Comparison of ENCODE assay signal across 8 cellular contexts in the genomic region with DNA sequence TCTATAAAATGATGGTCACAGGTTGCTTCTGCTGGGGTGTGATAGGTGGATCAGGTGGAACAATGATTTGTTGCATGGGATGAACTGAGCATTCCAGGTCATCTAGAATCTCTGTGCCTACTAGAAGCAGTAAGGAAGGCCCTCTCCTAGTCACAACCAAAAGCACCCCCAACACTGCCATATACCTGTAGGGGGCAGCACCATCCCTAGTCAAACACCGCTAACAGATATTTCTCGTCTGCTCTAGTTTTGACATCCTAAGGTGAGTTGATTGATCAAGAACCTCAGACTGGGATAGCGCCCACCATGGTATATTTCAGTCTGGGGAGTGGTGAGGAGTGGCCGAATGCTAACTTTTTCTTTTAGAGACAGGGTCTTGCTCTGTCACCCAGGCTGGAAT.
DNase-seq lines count a peak whose midpoint lies in the region; ATAC-seq and TF ChIP-seq lines count a peak whose summit lies in the region.

No MANE protein-coding gene starts in this region.

- no peak overlapping the region for H3K4ac ChIP-seq in trophoblast cell (ENCODE audit: low read depth, low read length)

- H4K91ac ChIP-seq in trophoblast cell (ENCODE audit: low read depth, low read length) = no peak overlapping the region

- no CpG with 5 or more reads among the region's 4 CpGs for WGBS in trophoblast cell (ENCODE audit: extremely low coverage, insufficient coverage, insufficient read length)

- H3K9me3 ChIP-seq in trophoblast cell (ENCODE audit: insufficient read depth, low read depth, low read length) = no peaks in the 10 kb centered on the region

- no peaks in the 10 kb centered on the region for H3K79me1 ChIP-seq in trophoblast cell (ENCODE audit: low read length)

- no peak overlapping the region for H3K23ac ChIP-seq in trophoblast cell (ENCODE audit: low read length)

- H2AFZ ChIP-seq in trophoblast cell (ENCODE audit: insufficient read depth, low read length, poor library complexity) = no peak overlapping the region

- H3K14ac ChIP-seq in trophoblast cell (ENCODE audit: low read length) = no peak overlapping the region

- H3K36me3 ChIP-seq in brain microvascular endothelial cell (replicated peaks) = no peaks in the 10 kb centered on the region
- no peaks in the 10 kb centered on the region for H3K36me3 ChIP-seq in trophoblast cell (ENCODE audit: control insufficient read depth in 1 of 2, insufficient read depth in 2 of 2, low read length in 2 of 2)

- H3K79me2 ChIP-seq in trophoblast cell (ENCODE audit: control insufficient read depth, insufficient read depth, low read length, poor library complexity) = no peaks in the 10 kb centered on the region

- H2AK5ac ChIP-seq in trophoblast cell (ENCODE audit: low read length) = no peak overlapping the region

- no peaks in the 10 kb centered on the region for H3K4me1 ChIP-seq in trophoblast cell (ENCODE audit: control insufficient read depth in 1 of 2, insufficient read depth in 2 of 2, low read length in 2 of 2)

- H3K27me3 ChIP-seq in brain microvascular endothelial cell (replicated peaks) (no peaks in the 10 kb centered on the region), trophoblast cell (ENCODE audit: insufficient read depth, low read length) (no peaks in the 10 kb centered on the region)

- H3K9ac ChIP-seq in trophoblast cell (ENCODE audit: low read length) = no peak overlapping the region

- no peak overlapping the region for H2BK120ac ChIP-seq in trophoblast cell (ENCODE audit: insufficient read depth, low read length, poor library complexity)

- no peak overlapping the region for H3K4me2 ChIP-seq in trophoblast cell (ENCODE audit: low read length)

- no peak overlapping the region for H4K8ac ChIP-seq in trophoblast cell (ENCODE audit: low read depth, low read length)

- H3K27ac ChIP-seq in brain microvascular endothelial cell = no peak overlapping the region
- H3K27ac ChIP-seq in trophoblast cell (ENCODE audit: low read depth, low read length) = no peak overlapping the region

- no peak overlapping the region for H3K18ac ChIP-seq in trophoblast cell (ENCODE audit: low read length)

- in situ Hi-C loops in brain microvascular endothelial cell (cut with HindIII; ENCODE audit: low pct_ligation_motif_present, low sequenced_read_pairs) = no loop called here

- H2BK12ac ChIP-seq in trophoblast cell (ENCODE audit: low read length) = no peak overlapping the region

- no peak overlapping the region for H4K12ac ChIP-seq in trophoblast cell (ENCODE audit: low read depth, low read length)

- no peak overlapping the region for H2BK5ac ChIP-seq in trophoblast cell (ENCODE audit: low read depth, low read length, poor library complexity)

- peak; percentile 63 for ATAC-seq in GM19035 (IDR thresholded peaks at IDR 0.05; ENCODE audit: unreplicated experiment)
- ATAC-seq in HG03095 (IDR thresholded peaks at IDR 0.05; ENCODE audit: unreplicated experiment) = no peak
- ATAC-seq in GM18520 (IDR thresholded peaks at IDR 0.05; ENCODE audit: unreplicated experiment) = no peak

- H3K4me3 ChIP-seq in brain microvascular endothelial cell (ENCODE audit: low read depth, low read length) = no peak overlapping the region
- H3K4me3 ChIP-seq in trophoblast cell (ENCODE audit: low read depth, low read length) = no peak overlapping the region

- TF ChIP-seq CTCF in brain microvascular endothelial cell (IDR thresholded peaks at IDR 0.05; ENCODE audit: low read depth, low read length, missing control alignments) = peak; percentile 66

- DNase-seq in AG08396 (ENCODE audit: low spot score) = peak; percentile 32
- DNase-seq in OCI-M1 (lab: John Stamatoyannopoulos, UW) = peak; percentile 2
- no peak for DNase-seq in brain microvascular endothelial cell
- peak; percentile 8 to 61 for DNase-seq in trophoblast cell
- DNase-seq in NOMO-1 (lab: John Stamatoyannopoulos, UW; ENCODE audit: unreplicated experiment in 2 of 2) = no peak

Comparison
In these comparisons a context has a peak if more than half of its experiments do, and no peak if none do; other contexts are left out.
1. DNase-seq: peak in AG08396 (single experiment), OCI-M1 (single experiment) and trophoblast cell (2 of 2); none in brain microvascular endothelial cell (single experiment) and NOMO-1 (0 of 2).